Comparison of ENCODE assay signal across 10 cellular contexts in genomic region chr19:55354698-55355212, GRCh38. TPM values are rescaled to one million over a fixed set of nuclear protein-coding genes. Genes with fewer than 3 reads are reported as not detected.
A peak's percentile ranks its signal among the peaks of the same experiment; 100 is the strongest.
DNase-seq lines count a peak whose midpoint lies in the region; ATAC-seq and TF ChIP-seq lines count a peak whose summit lies in the region.
"Had no signal": no experiment of that assay in that cellular context is flagged by ENCODE, and none has a peak within 500 bp of the region (broad histone marks: within the 10 kb centered on the region; RNA-seq: fewer than 3 reads in every experiment).

Gene COX6B2, minus strand, starts transcription at chr19:55354719. Its CDS starts 198 bp downstream, at chr19:55354521.

- no peaks in the 10 kb centered on the region for H3K36me3 ChIP-seq in BJ (ENCODE audit: control insufficient read depth, insufficient read depth, low read length)

- H3K4me1 Mint-ChIP-seq in effector memory CD8-positive, alpha-beta T cell (ENCODE audit: low read depth in 2 of 2), result peaks cover 25 to 29% of the 10 kb centered on the region in 2 donors
- H3K4me1 Mint-ChIP-seq in neural crest cell, result peaks cover 8% of the 10 kb centered on the region

- H3K27me3 ChIP-seq in BJ (ENCODE audit: control insufficient read depth, insufficient read depth, low read length) (peaks cover 26% of the 10 kb centered on the region), foreskin keratinocyte (peaks cover 15% of the 10 kb centered on the region)

- no peak within 1 kb of the TSS for H3K27ac ChIP-seq in foreskin keratinocyte
- H3K27ac ChIP-seq: VCaP had no signal

- H3K36me3 Mint-ChIP-seq in effector memory CD8-positive, alpha-beta T cell (ENCODE audit: insufficient read depth), result peaks cover 17% of the 10 kb centered on the region
- no peaks in the 10 kb centered on the region for H3K36me3 Mint-ChIP-seq in neural crest cell (ENCODE audit: low read depth)

- H3K9me3 Mint-ChIP-seq in effector memory CD8-positive, alpha-beta T cell, result no peaks in the 10 kb centered on the region
- no peaks in the 10 kb centered on the region for H3K9me3 Mint-ChIP-seq in neural crest cell

- ATAC-seq in effector memory CD8-positive, alpha-beta T cell (replicated peaks), result no peak
- no peak for ATAC-seq in foreskin keratinocyte

- CTCF ChIA-PET in BJ (lab: Yijun Ruan, JAX), result interaction anchor here (0.8 to 1.0 kb wide), 2 partner anchors 11 to 14 kb away, joined by 3 read pairs; no protein-coding TSS in a partner anchor

- peak within 1 kb of the TSS; percentile 54 for H3K4me3 ChIP-seq in BJ (ENCODE audit: low read depth, low read length)

- H3K4me1 ChIP-seq in foreskin keratinocyte, result no peaks in the 10 kb centered on the region

- no peak for TF ChIP-seq CTCF in BJ (IDR thresholded peaks at IDR 0.05; ENCODE audit: insufficient read depth, low read depth, low read length)
- TF ChIP-seq CTCF in neural crest cell (conservative IDR thresholded peaks at IDR 0.05), result no peak
- TF ChIP-seq CTCF in foreskin keratinocyte (conservative IDR thresholded peaks at IDR 0.05), result no peak

- peaks cover 35 to 61% of the 10 kb centered on the region in 2 donors for H3K27me3 Mint-ChIP-seq in effector memory CD8-positive, alpha-beta T cell
- H3K27me3 Mint-ChIP-seq in neural crest cell (ENCODE audit: low read depth), result peaks cover 76% of the 10 kb centered on the region

- peak within 1 kb of the TSS in 1 of 2 donors; percentile 29 for H3K27ac Mint-ChIP-seq in effector memory CD8-positive, alpha-beta T cell
- H3K27ac Mint-ChIP-seq in neural crest cell (ENCODE audit: unreplicated experiment), result no peak within 1 kb of the TSS

- peak within 1 kb of the TSS; percentile 81 for H3K4me3 Mint-ChIP-seq in effector memory CD8-positive, alpha-beta T cell
- H3K4me3 Mint-ChIP-seq in neural crest cell, result peak within 1 kb of the TSS; percentile 59

- DNase-seq in BJ (ENCODE audit: low read depth), result no peak
- DNase-seq in NCI-H69 (lab: John Stamatoyannopoulos, UW), result peak; percentile 44
- no peak for DNase-seq in effector memory CD8-positive, alpha-beta T cell
- no peak for DNase-seq in neural crest cell (ENCODE audit: low read depth, low spot score)
- no peak for DNase-seq in stimulated activated CD4-positive, alpha-beta T cell treated with anti-CD3 and anti-CD28 coated beads, Interleukin-2, amount 100 ng/mL, for 48 hours
- DNase-seq in foreskin keratinocyte, result no peak
- DNase-seq in HPDE6-E6E7 (ENCODE audit: extremely low spot score), result no peak
- DNase-seq in NCI-H774 (lab: John Stamatoyannopoulos, UW), result no peak

- POLR2A ChIA-PET in BJ (lab: Charles Lee), result no interaction called here

RNA-seq across cellular contexts. Expression of gene COX6B2, which starts in this region (rescaled TPM):
- 0.12 and 0.58 TPM in 2 replicates for polyA plus RNA-seq in BJ (2011; rRNA removed)
- not detected in 2 replicates for polyA minus RNA-seq in BJ (2011; rRNA and poly(A)+ RNA removed)
- total RNA-seq in neural crest cell, result 0.16 TPM in 1 of 2 replicates, not detected in the other
- total RNA-seq in foreskin keratinocyte, result 0.92 and 2.4 TPM in 2 replicates
- 1.8 and 2.8 TPM in 2 replicates for polyA plus RNA-seq in foreskin keratinocyte
- total RNA-seq: left lobe of liver had no signal
